In the genomic region with DNA sequence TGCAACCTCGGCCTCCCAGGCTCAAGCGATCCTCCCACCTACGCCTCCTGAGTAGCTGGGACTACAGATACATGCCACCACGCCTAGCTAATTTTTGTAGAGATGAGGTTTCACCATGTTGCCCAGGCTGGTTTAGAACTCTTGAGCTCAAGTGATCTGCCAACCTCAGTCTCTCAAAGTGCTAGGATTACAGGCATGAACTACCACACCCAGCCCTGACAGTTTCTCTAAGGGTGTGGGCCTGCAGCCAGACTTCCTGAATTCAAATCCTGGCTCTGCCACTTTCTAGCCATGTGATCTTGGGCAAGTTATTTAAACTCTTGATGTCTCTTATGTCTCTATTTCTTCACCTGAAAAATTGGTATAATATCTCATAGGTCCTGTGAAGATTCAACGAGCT, we compare ENCODE assay signal across 1 cellular context.
TF ChIP-seq lines count a peak whose summit lies in the region.

No MANE protein-coding gene starts in this region.

TF ChIP-seq in H1, 55 proteins besides CTCF, POLR2A, EP300 and RAD21 (continued from another document):
- TF ChIP-seq BCL11A (IDR thresholded peaks at IDR 0.05; ENCODE audit: low read depth in 2 of 2, low read length in 2 of 2) (no peak), EGR1 (IDR thresholded peaks at IDR 0.05; ENCODE audit: borderline replicate concordance, low read depth, low read length) (no peak), KDM5A (IDR thresholded peaks at IDR 0.05; ENCODE audit: low read length) (no peak), FOSL1 (IDR thresholded peaks at IDR 0.05; ENCODE audit: insufficient read depth, low read depth, low read length) (no peak)
